ENCODE assay signal across 1 cellular context in genomic region chr1:151711940-151712339, GRCh38.
A peak's percentile ranks its signal among the peaks of the same experiment; 100 is the strongest.
TF ChIP-seq lines count a peak whose summit lies in the region.

No MANE protein-coding gene starts in this region.

TF ChIP-seq in H1, 55 proteins besides CTCF, POLR2A, EP300 and RAD21:
- TF ChIP-seq TCF12 (IDR thresholded peaks at IDR 0.05; ENCODE audit: low read depth, low read length) (0 out of 2 replicates have a peak, but pooled peaks have one; percentile 28), SUZ12 (IDR thresholded peaks at IDR 0.05; ENCODE audit: low read length) (no peak)
- TF ChIP-seq, protein P1, sequence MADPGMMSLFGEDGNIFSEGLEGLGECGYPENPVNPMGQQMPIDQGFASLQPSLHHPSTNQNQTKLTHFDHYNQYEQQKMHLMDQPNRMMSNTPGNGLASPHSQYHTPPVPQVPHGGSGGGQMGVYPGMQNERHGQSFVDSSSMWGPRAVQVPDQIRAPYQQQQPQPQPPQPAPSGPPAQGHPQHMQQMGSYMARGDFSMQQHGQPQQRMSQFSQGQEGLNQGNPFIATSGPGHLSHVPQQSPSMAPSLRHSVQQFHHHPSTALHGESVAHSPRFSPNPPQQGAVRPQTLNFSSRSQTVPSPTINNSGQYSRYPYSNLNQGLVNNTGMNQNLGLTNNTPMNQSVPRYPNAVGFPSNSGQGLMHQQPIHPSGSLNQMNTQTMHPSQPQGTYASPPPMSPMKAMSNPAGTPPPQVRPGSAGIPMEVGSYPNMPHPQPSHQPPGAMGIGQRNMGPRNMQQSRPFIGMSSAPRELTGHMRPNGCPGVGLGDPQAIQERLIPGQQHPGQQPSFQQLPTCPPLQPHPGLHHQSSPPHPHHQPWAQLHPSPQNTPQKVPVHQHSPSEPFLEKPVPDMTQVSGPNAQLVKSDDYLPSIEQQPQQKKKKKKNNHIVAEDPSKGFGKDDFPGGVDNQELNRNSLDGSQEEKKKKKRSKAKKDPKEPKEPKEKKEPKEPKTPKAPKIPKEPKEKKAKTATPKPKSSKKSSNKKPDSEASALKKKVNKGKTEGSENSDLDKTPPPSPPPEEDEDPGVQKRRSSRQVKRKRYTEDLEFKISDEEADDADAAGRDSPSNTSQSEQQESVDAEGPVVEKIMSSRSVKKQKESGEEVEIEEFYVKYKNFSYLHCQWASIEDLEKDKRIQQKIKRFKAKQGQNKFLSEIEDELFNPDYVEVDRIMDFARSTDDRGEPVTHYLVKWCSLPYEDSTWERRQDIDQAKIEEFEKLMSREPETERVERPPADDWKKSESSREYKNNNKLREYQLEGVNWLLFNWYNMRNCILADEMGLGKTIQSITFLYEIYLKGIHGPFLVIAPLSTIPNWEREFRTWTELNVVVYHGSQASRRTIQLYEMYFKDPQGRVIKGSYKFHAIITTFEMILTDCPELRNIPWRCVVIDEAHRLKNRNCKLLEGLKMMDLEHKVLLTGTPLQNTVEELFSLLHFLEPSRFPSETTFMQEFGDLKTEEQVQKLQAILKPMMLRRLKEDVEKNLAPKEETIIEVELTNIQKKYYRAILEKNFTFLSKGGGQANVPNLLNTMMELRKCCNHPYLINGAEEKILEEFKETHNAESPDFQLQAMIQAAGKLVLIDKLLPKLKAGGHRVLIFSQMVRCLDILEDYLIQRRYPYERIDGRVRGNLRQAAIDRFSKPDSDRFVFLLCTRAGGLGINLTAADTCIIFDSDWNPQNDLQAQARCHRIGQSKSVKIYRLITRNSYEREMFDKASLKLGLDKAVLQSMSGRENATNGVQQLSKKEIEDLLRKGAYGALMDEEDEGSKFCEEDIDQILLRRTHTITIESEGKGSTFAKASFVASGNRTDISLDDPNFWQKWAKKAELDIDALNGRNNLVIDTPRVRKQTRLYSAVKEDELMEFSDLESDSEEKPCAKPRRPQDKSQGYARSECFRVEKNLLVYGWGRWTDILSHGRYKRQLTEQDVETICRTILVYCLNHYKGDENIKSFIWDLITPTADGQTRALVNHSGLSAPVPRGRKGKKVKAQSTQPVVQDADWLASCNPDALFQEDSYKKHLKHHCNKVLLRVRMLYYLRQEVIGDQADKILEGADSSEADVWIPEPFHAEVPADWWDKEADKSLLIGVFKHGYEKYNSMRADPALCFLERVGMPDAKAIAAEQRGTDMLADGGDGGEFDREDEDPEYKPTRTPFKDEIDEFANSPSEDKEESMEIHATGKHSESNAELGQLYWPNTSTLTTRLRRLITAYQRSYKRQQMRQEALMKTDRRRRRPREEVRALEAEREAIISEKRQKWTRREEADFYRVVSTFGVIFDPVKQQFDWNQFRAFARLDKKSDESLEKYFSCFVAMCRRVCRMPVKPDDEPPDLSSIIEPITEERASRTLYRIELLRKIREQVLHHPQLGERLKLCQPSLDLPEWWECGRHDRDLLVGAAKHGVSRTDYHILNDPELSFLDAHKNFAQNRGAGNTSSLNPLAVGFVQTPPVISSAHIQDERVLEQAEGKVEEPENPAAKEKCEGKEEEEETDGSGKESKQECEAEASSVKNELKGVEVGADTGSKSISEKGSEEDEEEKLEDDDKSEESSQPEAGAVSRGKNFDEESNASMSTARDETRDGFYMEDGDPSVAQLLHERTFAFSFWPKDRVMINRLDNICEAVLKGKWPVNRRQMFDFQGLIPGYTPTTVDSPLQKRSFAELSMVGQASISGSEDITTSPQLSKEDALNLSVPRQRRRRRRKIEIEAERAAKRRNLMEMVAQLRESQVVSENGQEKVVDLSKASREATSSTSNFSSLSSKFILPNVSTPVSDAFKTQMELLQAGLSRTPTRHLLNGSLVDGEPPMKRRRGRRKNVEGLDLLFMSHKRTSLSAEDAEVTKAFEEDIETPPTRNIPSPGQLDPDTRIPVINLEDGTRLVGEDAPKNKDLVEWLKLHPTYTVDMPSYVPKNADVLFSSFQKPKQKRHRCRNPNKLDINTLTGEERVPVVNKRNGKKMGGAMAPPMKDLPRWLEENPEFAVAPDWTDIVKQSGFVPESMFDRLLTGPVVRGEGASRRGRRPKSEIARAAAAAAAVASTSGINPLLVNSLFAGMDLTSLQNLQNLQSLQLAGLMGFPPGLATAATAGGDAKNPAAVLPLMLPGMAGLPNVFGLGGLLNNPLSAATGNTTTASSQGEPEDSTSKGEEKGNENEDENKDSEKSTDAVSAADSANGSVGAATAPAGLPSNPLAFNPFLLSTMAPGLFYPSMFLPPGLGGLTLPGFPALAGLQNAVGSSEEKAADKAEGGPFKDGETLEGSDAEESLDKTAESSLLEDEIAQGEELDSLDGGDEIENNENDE (IDR thresholded peaks at IDR 0.05; ENCODE audit: insufficient replicate concordance, low read length), result no peak
